2 cellular contexts compared by ENCODE assay signal in the genomic region with DNA sequence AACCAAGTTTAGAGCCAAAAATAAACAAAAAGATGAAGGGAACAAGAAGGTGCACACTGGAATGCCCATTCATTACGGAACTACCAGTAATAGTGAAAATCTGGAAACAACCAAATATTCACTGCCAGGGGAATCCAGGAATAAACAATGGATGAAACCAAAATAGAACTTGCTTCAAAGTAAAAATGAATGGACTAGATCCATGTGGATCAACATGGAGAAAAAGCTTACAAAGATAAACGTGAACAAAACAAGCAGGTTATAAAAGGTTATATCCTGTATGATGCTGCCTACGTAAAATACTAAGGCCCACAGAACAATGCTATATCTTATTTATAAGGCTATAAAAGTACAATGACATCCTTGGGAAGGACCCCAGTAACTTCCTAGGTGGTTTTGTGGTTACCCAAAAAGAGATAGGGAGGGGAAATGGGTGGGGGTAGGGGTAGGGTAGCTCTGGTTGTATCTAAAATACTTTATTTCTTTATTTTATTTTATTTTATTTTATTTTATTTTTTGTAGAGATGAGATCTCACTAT.
TF ChIP-seq lines count a peak whose summit lies in the region.

No MANE protein-coding gene starts in this region.

TF ChIP-seq in HEK293, 187 proteins besides CTCF, POLR2A, EP300 and RAD21:
- TF ChIP-seq ZNF785 (tag by site-specific recombination; IDR thresholded peaks at IDR 0.05): no peak
- 0 out of 2 replicates have a peak, but pooled peaks have one; percentile 19 for TF ChIP-seq PRDM10 (tag by site-specific recombination; IDR thresholded peaks at IDR 0.05)
- TF ChIP-seq ZNF211 (tag by site-specific recombination; IDR thresholded peaks at IDR 0.05; ENCODE audit: low read depth): no peak
- no peak for TF ChIP-seq OSR2 (tag by site-specific recombination; IDR thresholded peaks at IDR 0.05)
- TF ChIP-seq, protein P1, sequence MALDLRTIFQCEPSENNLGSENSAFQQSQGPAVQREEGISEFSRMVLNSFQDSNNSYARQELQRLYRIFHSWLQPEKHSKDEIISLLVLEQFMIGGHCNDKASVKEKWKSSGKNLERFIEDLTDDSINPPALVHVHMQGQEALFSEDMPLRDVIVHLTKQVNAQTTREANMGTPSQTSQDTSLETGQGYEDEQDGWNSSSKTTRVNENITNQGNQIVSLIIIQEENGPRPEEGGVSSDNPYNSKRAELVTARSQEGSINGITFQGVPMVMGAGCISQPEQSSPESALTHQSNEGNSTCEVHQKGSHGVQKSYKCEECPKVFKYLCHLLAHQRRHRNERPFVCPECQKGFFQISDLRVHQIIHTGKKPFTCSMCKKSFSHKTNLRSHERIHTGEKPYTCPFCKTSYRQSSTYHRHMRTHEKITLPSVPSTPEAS (tag by site-specific recombination; IDR thresholded peaks at IDR 0.05): no peak
- TF ChIP-seq ZNF19 (tag by site-specific recombination; IDR thresholded peaks at IDR 0.05; ENCODE audit: low read depth): no peak

TF ChIP-seq in GM12878, 131 proteins besides CTCF, POLR2A, EP300 and RAD21:
- no peak for TF ChIP-seq NFXL1 (IDR thresholded peaks at IDR 0.05; ENCODE audit: borderline replicate concordance)
- peak; percentile 31; the same call in 1 of the 2 replicates for TF ChIP-seq RUNX3 (IDR thresholded peaks at IDR 0.05; ENCODE audit: low read length)
- TF ChIP-seq EED (IDR thresholded peaks at IDR 0.05; ENCODE audit: low read depth): peak; percentile 23; the same call in 1 of the 2 replicates
- TF ChIP-seq JUNB (IDR thresholded peaks at IDR 0.05): peak; percentile 41
- TF ChIP-seq MYC (IDR thresholded peaks at IDR 0.05; ENCODE audit: insufficient read depth, insufficient read length, insufficient replicate concordance, low read length, severe bottlenecking): no peak
- TF ChIP-seq BCL3 (IDR thresholded peaks at IDR 0.05; ENCODE audit: borderline replicate concordance, insufficient read depth, low read depth, low read length, poor library complexity, severe bottlenecking): no peak
- TF ChIP-seq SRF (IDR thresholded peaks at IDR 0.05; ENCODE audit: low read depth in 2 of 2, low read length in 2 of 2): no peak
- TF ChIP-seq CBX5 (IDR thresholded peaks at IDR 0.05; ENCODE audit: low read depth): no peak
- no peak for TF ChIP-seq TCF7 (IDR thresholded peaks at IDR 0.05; ENCODE audit: borderline replicate concordance)
- no peak for TF ChIP-seq ELK1 (IDR thresholded peaks at IDR 0.05; ENCODE audit: low read depth, low read length)
- TF ChIP-seq, protein P2, sequence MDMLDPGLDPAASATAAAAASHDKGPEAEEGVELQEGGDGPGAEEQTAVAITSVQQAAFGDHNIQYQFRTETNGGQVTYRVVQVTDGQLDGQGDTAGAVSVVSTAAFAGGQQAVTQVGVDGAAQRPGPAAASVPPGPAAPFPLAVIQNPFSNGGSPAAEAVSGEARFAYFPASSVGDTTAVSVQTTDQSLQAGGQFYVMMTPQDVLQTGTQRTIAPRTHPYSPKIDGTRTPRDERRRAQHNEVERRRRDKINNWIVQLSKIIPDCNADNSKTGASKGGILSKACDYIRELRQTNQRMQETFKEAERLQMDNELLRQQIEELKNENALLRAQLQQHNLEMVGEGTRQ (IDR thresholded peaks at IDR 0.05; ENCODE audit: borderline replicate concordance, low read depth, low read length): no peak
- no peak for TF ChIP-seq ZBED1 (IDR thresholded peaks at IDR 0.05; ENCODE audit: borderline replicate concordance)
- no peak for TF ChIP-seq TAF1 (IDR thresholded peaks at IDR 0.05; ENCODE audit: borderline replicate concordance, low read depth, low read length)
- TF ChIP-seq EGR1 (IDR thresholded peaks at IDR 0.05; ENCODE audit: borderline replicate concordance in 1 of 2, low read depth in 2 of 2, low read length in 2 of 2): no peak
- no peak for TF ChIP-seq BHLHE40 (IDR thresholded peaks at IDR 0.05; ENCODE audit: borderline replicate concordance in 1 of 2, low read depth in 2 of 2, low read length in 1 of 2)
- TF ChIP-seq CBX3 (IDR thresholded peaks at IDR 0.05; ENCODE audit: borderline replicate concordance, low read depth): no peak
